8 cellular contexts compared by ENCODE assay signal in the genomic region with DNA sequence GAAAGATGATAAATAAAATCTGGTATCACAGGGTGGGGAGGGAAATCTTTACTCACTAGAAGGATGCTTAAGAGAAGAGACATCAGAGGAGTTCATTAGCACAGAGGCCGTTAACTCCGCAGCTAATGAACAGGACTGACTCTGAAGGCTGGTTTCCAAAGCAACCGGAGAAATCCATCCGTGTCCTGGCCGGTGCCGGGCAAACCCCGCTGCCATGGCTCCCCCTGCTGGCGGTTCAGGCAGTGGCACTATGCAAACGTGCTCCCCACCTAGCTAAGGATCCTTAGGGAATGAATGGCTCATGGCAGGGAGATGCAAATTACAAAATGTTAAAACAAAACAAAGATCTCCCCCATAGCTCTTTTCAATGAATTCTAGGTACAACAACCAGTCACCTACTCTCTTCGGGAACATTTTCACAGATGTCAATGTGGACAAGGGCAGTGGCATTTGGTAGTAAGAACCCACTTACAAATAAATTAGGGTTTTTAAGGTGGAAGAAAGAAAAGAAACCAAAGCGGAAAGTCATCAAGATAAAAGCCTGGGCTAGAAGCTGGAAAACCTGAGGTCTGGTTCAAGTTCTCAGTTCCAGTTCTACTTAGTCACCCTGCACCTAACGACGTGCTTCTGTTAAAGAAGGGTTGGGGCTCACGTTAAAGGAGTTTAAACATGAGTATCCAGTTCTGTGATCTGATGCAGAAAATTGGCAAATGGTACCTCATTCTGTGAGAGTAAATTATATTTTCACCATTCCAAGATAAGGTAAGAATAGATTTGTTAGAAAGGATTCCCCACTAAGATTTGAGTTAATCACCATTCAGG.
A peak's percentile ranks its signal among the peaks of the same experiment; 100 is the strongest.
DNase-seq lines count a peak whose midpoint lies in the region; ATAC-seq and TF ChIP-seq lines count a peak whose summit lies in the region.

No MANE protein-coding gene starts in this region.

- POLR2A ChIA-PET in activated B cell treated with CpG ODN at 0.5 μM for 24 hours (lab: Charles Lee) = no interaction called here

- H3K27ac Mint-ChIP-seq in activated B cell treated with CpG ODN at 0.5 μM for 24 hours = no peak overlapping the region

- H3K4me1 Mint-ChIP-seq in activated B cell treated with CpG ODN at 0.5 μM for 24 hours = no peaks in the 10 kb centered on the region

- no peak overlapping the region for H3K4me3 Mint-ChIP-seq in activated B cell treated with CpG ODN at 0.5 μM for 24 hours

- peak; percentile 54 for TF ChIP-seq CTCF in activated B cell treated with CpG ODN at 0.5 μM for 24 hours (IDR thresholded peaks at IDR 0.05)

- CTCF ChIA-PET in activated B cell treated with CpG ODN at 0.5 μM for 24 hours (lab: Charles Lee) = interaction anchor here (0.7 to 1.8 kb wide), 5 partner anchors 9 to 833 kb away, joined by 3 to 12 read pairs (median 4); no protein-coding TSS in a partner anchor

- DNase-seq in COLO829 (ENCODE audit: low spot score) = peak; percentile 61
- peak; percentile 45 for DNase-seq in NAMALWA (ENCODE audit: low spot score)
- no peak for DNase-seq in activated B cell treated with CpG ODN at 0.5 μM for 24 hours
- peak in 53 of 61 donors; percentile 3 to 62 (median 29) for DNase-seq in caudate nucleus (lab: John Stamatoyannopoulos, UW)
- DNase-seq in kidney glomerular epithelial cell (lab: John Stamatoyannopoulos, UW) = peak; percentile 38
- peak; percentile 74 to 81 for DNase-seq in stimulated activated CD4-positive, alpha-beta T cell treated with anti-CD3 and anti-CD28 coated beads, Interleukin-2, amount 100 ng/mL, for 24 hours

- no peak overlapping the region for H3K27ac ChIP-seq in caudate nucleus (ENCODE audit: low read depth, low read length)

- H3K27me3 Mint-ChIP-seq in activated B cell treated with CpG ODN at 0.5 μM for 24 hours = peaks cover 3% of the 10 kb centered on the region

- no peaks in the 10 kb centered on the region for H3K9me3 Mint-ChIP-seq in activated B cell treated with CpG ODN at 0.5 μM for 24 hours

- intact Hi-C loops in activated B cell treated with CpG ODN at 0.5 μM for 24 hours (cut with micrococcal nuclease) = loop anchor here (1.0 to 2.0 kb wide), 3 partner anchors 48 to 832 kb away; no protein-coding TSS in a partner anchor

- ATAC-seq in GM21381 (IDR thresholded peaks at IDR 0.05; ENCODE audit: unreplicated experiment) (peak; percentile 75), activated B cell treated with CpG ODN at 0.5 μM for 24 hours (ENCODE audit: low read depth) (peak; percentile 42), GM18517 (IDR thresholded peaks at IDR 0.05; ENCODE audit: unreplicated experiment) (no peak)

- H3K36me3 Mint-ChIP-seq in activated B cell treated with CpG ODN at 0.5 μM for 24 hours (ENCODE audit: low read depth) = no peaks in the 10 kb centered on the region
